In genomic region chr6:107398005-107398404, GRCh38 we compare ENCODE assay signal across 34 cellular contexts.
"Had no signal": no experiment of that assay in that cellular context is flagged by ENCODE, and none has a peak within 500 bp of the region (broad histone marks: within the 10 kb centered on the region; RNA-seq: fewer than 3 reads in every experiment).

No MANE protein-coding gene starts in this region.

- ATAC-seq: activated CD8-positive, alpha-beta memory T cell treated with anti-CD3 and anti-CD28 coated beads, Interleukin-2, amount 10 ng/mL, durations not matched to agents 7 days and 5 days; PC-3 had no signal

- H3K27me3 Mint-ChIP-seq: activated B cell treated with CpG ODN at 0.5 μM for 24 hours; activated CD4-positive, alpha-beta memory T cell treated with anti-CD3 and anti-CD28 coated beads for 36 hours; activated CD8-positive, alpha-beta memory T cell treated with anti-CD3 and anti-CD28 coated beads, Interleukin-2, amount 10 ng/mL, durations not matched to agents 7 days and 5 days; activated naive CD4-positive, alpha-beta T cell treated with anti-CD3 and anti-CD28 coated beads, Interleukin-2, amount 50 U/mL, for 24 hours; activated naive CD8-positive, alpha-beta T cell treated with anti-CD3 and anti-CD28 coated beads, Interleukin-2, amount 10 ng/mL, durations not matched to agents 7 days and 5 days; activated T-cell treated with anti-CD3 and anti-CD28 coated beads, Interleukin-2, amount 50 U/mL, for 24 hours; brain had no signal

- FAIRE-seq: bronchial epithelial cell had no signal

- DNase-seq: activated B cell treated with CpG ODN at 0.5 μM for 24 hours; activated CD4-positive, alpha-beta memory T cell treated with anti-CD3 and anti-CD28 coated beads for 36 hours; activated CD4-positive, alpha-beta T cell treated with anti-CD3 and anti-CD28 coated beads for 4 hours; activated CD4-positive, alpha-beta T cell treated with anti-CD3 and anti-CD28 coated beads, Interleukin-2, amount 50 U/mL, for 1 hour; activated CD4-positive, CD25-positive, alpha-beta regulatory T cell treated with anti-CD3 and anti-CD28 coated beads, Interleukin-2, amount 50 U/mL, for 72 hours; activated CD8-positive, alpha-beta memory T cell treated with anti-CD3 and anti-CD28 coated beads for 24 hours; activated CD8-positive, alpha-beta memory T cell treated with anti-CD3 and anti-CD28 coated beads, Interleukin-2, amount 10 ng/mL, durations not matched to agents 7 days and 5 days; activated gamma-delta T cell; activated naive CD4-positive, alpha-beta T cell treated with Interleukin-2 at 50 U/mL for 16 hours; activated naive CD8-positive, alpha-beta T cell treated with anti-CD3 and anti-CD28 coated beads, Interleukin-2, amount 10 ng/mL, durations not matched to agents 7 days and 5 days; activated T-cell treated with anti-CD3 and anti-CD28 coated beads, Interleukin-2, amount 50 U/mL, for 24 hours; anterior cingulate cortex; caudate nucleus; cerebellar nuclear complex; MM.1S; NCI-H1105; NCI-H1417 treated with DMSO at 0.1 percent for 48 hours; NCI-H187 treated with DMSO at 0.1 percent for 48 hours; NCI-H2081; NCI-H2171 treated with DMSO at 0.1 percent for 48 hours; NCI-H2227 treated with DMSO at 0.1 percent for 48 hours; NCI-H446 treated with DMSO at 0.1 percent for 48 hours; NCI-H524; PC-3; Peyer's patch; RPMI8226; SHP77 treated with DMSO at 0.1 percent for 48 hours; SK-N-SH had no signal

- H3K27ac Mint-ChIP-seq: activated B cell treated with CpG ODN at 0.5 μM for 24 hours; activated CD4-positive, alpha-beta memory T cell treated with anti-CD3 and anti-CD28 coated beads for 36 hours; activated CD8-positive, alpha-beta memory T cell treated with anti-CD3 and anti-CD28 coated beads, Interleukin-2, amount 10 ng/mL, durations not matched to agents 7 days and 5 days; activated naive CD4-positive, alpha-beta T cell treated with anti-CD3 and anti-CD28 coated beads, Interleukin-2, amount 50 U/mL, for 24 hours; activated naive CD8-positive, alpha-beta T cell treated with anti-CD3 and anti-CD28 coated beads, Interleukin-2, amount 10 ng/mL, durations not matched to agents 7 days and 5 days; activated T-cell treated with anti-CD3 and anti-CD28 coated beads, Interleukin-2, amount 50 U/mL, for 24 hours; activated T-helper 2 cell treated with anti-CD3 and anti-CD28 coated beads, Interferon-gamma antibody, Interleukin-2, Interleukin-4, amounts not matched to agents 10 μg/mL and 5 μg/mL and 100 μg/mL, durations not matched to agents 14 hours and 24 hours and 36 hours; brain; T-helper 1 cell treated with Interleukin-12 subunit alpha and Interleukin-12 subunit beta and Interleukin-4 antibody, amounts not matched to agents 30 μg/mL and 1 μg/mL, for 36 hours; T-helper 2 cell treated with Interferon-gamma antibody and Interleukin-4, amounts not matched to agents 5 μg/mL and 100 μg/mL, for 36 hours had no signal

- H3K4me1 Mint-ChIP-seq: activated B cell treated with CpG ODN at 0.5 μM for 24 hours; activated CD8-positive, alpha-beta memory T cell treated with anti-CD3 and anti-CD28 coated beads, Interleukin-2, amount 10 ng/mL, durations not matched to agents 7 days and 5 days; activated naive CD8-positive, alpha-beta T cell treated with anti-CD3 and anti-CD28 coated beads, Interleukin-2, amount 10 ng/mL, durations not matched to agents 7 days and 5 days; brain had no signal

- H3K4me3 Mint-ChIP-seq: activated B cell treated with CpG ODN at 0.5 μM for 24 hours; activated CD4-positive, alpha-beta memory T cell treated with anti-CD3 and anti-CD28 coated beads for 36 hours; activated CD8-positive, alpha-beta memory T cell treated with anti-CD3 and anti-CD28 coated beads, Interleukin-2, amount 10 ng/mL, durations not matched to agents 7 days and 5 days; activated naive CD4-positive, alpha-beta T cell treated with anti-CD3 and anti-CD28 coated beads, Interleukin-2, amount 50 U/mL, for 24 hours; activated naive CD8-positive, alpha-beta T cell treated with anti-CD3 and anti-CD28 coated beads, Interleukin-2, amount 10 ng/mL, durations not matched to agents 7 days and 5 days; activated T-cell treated with anti-CD3 and anti-CD28 coated beads, Interleukin-2, amount 50 U/mL, for 24 hours; brain; T-helper 1 cell treated with Interleukin-12 subunit alpha and Interleukin-12 subunit beta and Interleukin-4 antibody, amounts not matched to agents 30 μg/mL and 1 μg/mL, for 36 hours; T-helper 2 cell treated with Interferon-gamma antibody and Interleukin-4, amounts not matched to agents 5 μg/mL and 100 μg/mL, for 36 hours had no signal
